ENCODE assay signal across 8 cellular contexts in genomic region chr10:67884313-67884841, GRCh38. TPM values are rescaled to one million over a fixed set of nuclear protein-coding genes. Genes with fewer than 3 reads are reported as not detected.
DNase-seq lines count a peak whose midpoint lies in the region; ATAC-seq and TF ChIP-seq lines count a peak whose summit lies in the region.

SIRT1 (plus strand) TSS chr10:67884656; CDS start chr10:67884722, 66 bp downstream.

- H3K36me3 ChIP-seq in WERI-Rb-1 (peaks cover 30% of the 10 kb centered on the region), breast epithelium (no peaks in the 10 kb centered on the region), iPS-20b (ENCODE audit: insufficient read depth, low read depth, low read length) (peaks cover 33% of the 10 kb centered on the region)

- H3K4me1 ChIP-seq in breast epithelium (no peaks in the 10 kb centered on the region), iPS-20b (ENCODE audit: insufficient read depth, low read length) (no peaks in the 10 kb centered on the region)

- peak within 1 kb of the TSS; percentile 86 for H3K27ac ChIP-seq in AG04450 (ENCODE audit: low read depth, low read length)
- H3K27ac ChIP-seq in WERI-Rb-1 = peak within 1 kb of the TSS; percentile 96
- H3K27ac ChIP-seq in breast epithelium = peak within 1 kb of the TSS; percentile 97 to 98
- H3K27ac ChIP-seq in iPS-20b (ENCODE audit: low read length) = peak within 1 kb of the TSS; percentile 55
- H3K27ac ChIP-seq in skin epidermis = peak within 1 kb of the TSS; percentile 81 to 99 (median 94)

- no peak for TF ChIP-seq CTCF in AG04450 (IDR thresholded peaks at IDR 0.05; ENCODE audit: low read depth, low read length)
- TF ChIP-seq CTCF in WERI-Rb-1 (IDR thresholded peaks at IDR 0.05; ENCODE audit: low read depth, low read length) = no peak
- TF ChIP-seq CTCF in breast epithelium (IDR thresholded peaks at IDR 0.05) = peak in 2 of 3 donors; percentile 9 to 13

- peak; percentile 84 for DNase-seq in AG04450 (ENCODE audit: low read depth, low spot score)
- peak; percentile 85 for DNase-seq in NCI-H2196 (lab: John Stamatoyannopoulos, UW; ENCODE audit: unreplicated experiment)
- peak; percentile 97 for DNase-seq in WERI-Rb-1
- peak; percentile 89 to 96 for DNase-seq in breast epithelium (ENCODE audit: low spot score in 2 of 2)

- peak within 1 kb of the TSS; percentile 90 for H3K9ac ChIP-seq in iPS-20b (ENCODE audit: low read depth, low read length)

- CTCF ChIA-PET in AG04450 (lab: Charles Lee) = interaction anchor here (1.4 kb wide), 1 partner anchor 29 kb away, joined by 6 read pairs; no protein-coding TSS in a partner anchor

- H3K4me3 ChIP-seq in AG04450 (ENCODE audit: low read depth, low read length) (peak within 1 kb of the TSS; percentile 75), WERI-Rb-1 (ENCODE audit: low read depth, low read length) (peak within 1 kb of the TSS; percentile 73), breast epithelium (peak within 1 kb of the TSS; percentile 71 to 87 (median 82)), iPS-20b (ENCODE audit: low read length) (peak within 1 kb of the TSS; percentile 87), skin epidermis (peak within 1 kb of the TSS; percentile 56 to 89 (median 82))

- intact Hi-C loops in breast epithelium (cut with DNase I; ENCODE audit: low total_unique reads) = loop anchor here (5.0 kb wide), 1 partner anchor 758 kb away; no protein-coding TSS in a partner anchor

- POLR2A ChIA-PET in AG04450 (lab: Yijun Ruan, JAX) = interaction anchor here (1.0 kb wide), 1 partner anchor 18 kb away, joined by 5 read pairs; no protein-coding TSS in a partner anchor

- TF ChIP-seq POLR2A in breast epithelium (IDR thresholded peaks at IDR 0.05) = peak; percentile 81

- ATAC-seq in GM18873 (IDR thresholded peaks at IDR 0.05; ENCODE audit: low FRiP score, unreplicated experiment) = peak; percentile 84
- ATAC-seq in HG03135 (IDR thresholded peaks at IDR 0.05; ENCODE audit: unreplicated experiment) = peak; percentile 82

- H3K9me3 ChIP-seq in AG04450 (ENCODE audit: control insufficient read depth, insufficient read depth, low read length) (no peaks in the 10 kb centered on the region; the same call in 1 of the 2 replicates), WERI-Rb-1 (ENCODE audit: severe bottlenecking) (no peaks in the 10 kb centered on the region), breast epithelium (no peaks in the 10 kb centered on the region), iPS-20b (ENCODE audit: insufficient read depth, low read depth, low read length) (no peaks in the 10 kb centered on the region)

- no peaks in the 10 kb centered on the region for H3K27me3 ChIP-seq in AG04450 (ENCODE audit: control insufficient read depth, insufficient read depth, low read length)
- no peaks in the 10 kb centered on the region for H3K27me3 ChIP-seq in WERI-Rb-1 (ENCODE audit: insufficient read depth, low read depth, severe bottlenecking)
- H3K27me3 ChIP-seq in breast epithelium = no peaks in the 10 kb centered on the region
- H3K27me3 ChIP-seq in iPS-20b (ENCODE audit: insufficient read depth, low read length) = no peaks in the 10 kb centered on the region

RNA-seq across cellular contexts. Expression of gene SIRT1, which starts in this region (rescaled TPM):
- 12.9 and 16.9 TPM in 2 replicates for polyA plus RNA-seq in AG04450 (2011; rRNA removed)
- 3.6 and 7.7 TPM in 2 replicates for polyA minus RNA-seq in AG04450 (2011; rRNA and poly(A)+ RNA removed)
- total RNA-seq in breast epithelium = 10 to 100 TPM; 21.0 to 43.3 (median 35.5) TPM

Comparison
In these comparisons a context has a peak if more than half of its experiments do, and no peak if none do; other contexts are left out.
1. Peak in every context shown above with its lines: DNase-seq, ATAC-seq, H3K4me3 ChIP-seq and H3K27ac ChIP-seq.
2. CTCF ChIP-seq: peak in breast epithelium (2 of 3); none in AG04450 (single experiment) and WERI-Rb-1 (single experiment).